13 cellular contexts compared by ENCODE assay signal in genomic region chr5:140881889-140882590, GRCh38. TPM values are rescaled to one million over a fixed set of nuclear protein-coding genes. Genes with fewer than 3 reads are reported as not detected.
DNase-seq lines count a peak whose midpoint lies in the region; ATAC-seq and TF ChIP-seq lines count a peak whose summit lies in the region.
"Had no signal": no experiment of that assay in that cellular context is flagged by ENCODE, and none has a peak within 500 bp of the region (broad histone marks: within the 10 kb centered on the region; RNA-seq: fewer than 3 reads in every experiment).

TSS of gene PCDHA13 (plus strand) at chr5:140882124. CDS start at chr5:140882269, 145 bp downstream.

- DNase-seq in AG10803 (ENCODE audit: low read depth) (no peak), NCI-H460 (ENCODE audit: extremely low read depth, low read depth) (peak; percentile 24), epithelial cell of proximal tubule (ENCODE audit: low read depth) (no peak), neural progenitor cell (ENCODE audit: low spot score) (peak; percentile 57), LoVo (ENCODE audit: low spot score) (no peak)
- no peak for DNase-seq in activated T-cell treated with anti-CD3 and anti-CD28 coated beads, Interleukin-2, amount 50 U/mL, for 48 hours
- DNase-seq in activated CD4-positive, alpha-beta T cell treated with anti-CD3 and anti-CD28 coated beads, Interleukin-2, amount 50 U/mL, for 48 hours, result no peak
- DNase-seq: activated CD4-positive, alpha-beta T cell treated with anti-CD3 and anti-CD28 coated beads for 36 hours; PC-9 had no signal

- no peak within 1 kb of the TSS for H3K4me3 Mint-ChIP-seq in neural progenitor cell
- H3K4me3 Mint-ChIP-seq: activated CD4-positive, alpha-beta T cell treated with anti-CD3 and anti-CD28 coated beads for 36 hours; natural killer cell treated with Interleukin-12 subunit alpha and Interleukin-12 subunit beta and Interleukin-15 and Interleukin-18, amount 100 ng/mL, for 72 hours had no signal

- H3K27me3 ChIP-seq in neural progenitor cell, result no peaks in the 10 kb centered on the region
- H3K27me3 ChIP-seq: BLaER1 treated with 17β-estradiol and CSF1 and Interleukin-3, amounts not matched to agents 10 nM and 100 nM had no signal

- no peak within 1 kb of the TSS for H3K9ac ChIP-seq in neural progenitor cell
- H3K9ac ChIP-seq: BLaER1 treated with 17β-estradiol and CSF1 and Interleukin-3, amounts not matched to agents 10 nM and 100 nM had no signal

- no peak for TF ChIP-seq POLR2A in GM18505 (IDR thresholded peaks at IDR 0.05; ENCODE audit: borderline replicate concordance, extremely low read depth, insufficient read depth, insufficient read length)

- H3K4me1 Mint-ChIP-seq in neural progenitor cell, result no peaks in the 10 kb centered on the region
- H3K4me1 Mint-ChIP-seq: activated CD4-positive, alpha-beta T cell treated with anti-CD3 and anti-CD28 coated beads for 36 hours had no signal

- no peaks in the 10 kb centered on the region for H4K20me1 ChIP-seq in neural progenitor cell (ENCODE audit: low read depth)
- H4K20me1 ChIP-seq: BLaER1 treated with 17β-estradiol and CSF1 and Interleukin-3, amounts not matched to agents 10 nM and 100 nM had no signal

- H3K36me3 Mint-ChIP-seq in neural progenitor cell, result peaks cover 38% of the 10 kb centered on the region

- H3K4me3 ChIP-seq in AG10803 (ENCODE audit: low read length), result no peak within 1 kb of the TSS
- H3K4me3 ChIP-seq in epithelial cell of proximal tubule (ENCODE audit: low read depth, low read length), result peak within 1 kb of the TSS; percentile 33
- peak within 1 kb of the TSS; percentile 44 for H3K4me3 ChIP-seq in neural progenitor cell
- H3K4me3 ChIP-seq: BLaER1 treated with 17β-estradiol and CSF1 and Interleukin-3, amounts not matched to agents 10 nM and 100 nM; GM12878; PC-9 had no signal

- H2AFZ ChIP-seq in neural progenitor cell (replicated peaks), result no peak within 1 kb of the TSS
- H2AFZ ChIP-seq: PC-9 had no signal

- H3K79me2 ChIP-seq in neural progenitor cell (ENCODE audit: low read depth), result no peaks in the 10 kb centered on the region

- no peaks in the 10 kb centered on the region for H3F3A ChIP-seq in neural progenitor cell (ENCODE audit: low read depth)

- H3K27ac Mint-ChIP-seq in neural progenitor cell, result no peak within 1 kb of the TSS
- H3K27ac Mint-ChIP-seq: activated CD4-positive, alpha-beta T cell treated with anti-CD3 and anti-CD28 coated beads for 36 hours; natural killer cell treated with Interleukin-12 subunit alpha and Interleukin-12 subunit beta and Interleukin-15 and Interleukin-18, amount 100 ng/mL, for 72 hours had no signal

- TF ChIP-seq CTCF in AG10803 (conservative IDR thresholded peaks at IDR 0.05; ENCODE audit: low read length), result 0 out of 2 replicates have a peak, but pooled peaks have one; percentile 9
- peak; percentile 44 for TF ChIP-seq CTCF in epithelial cell of proximal tubule (conservative IDR thresholded peaks at IDR 0.05; ENCODE audit: low read depth, low read length)
- peak; percentile 54 for TF ChIP-seq CTCF in neural progenitor cell (IDR thresholded peaks at IDR 0.05)

- no peaks in the 10 kb centered on the region for H3K27me3 Mint-ChIP-seq in neural progenitor cell (ENCODE audit: insufficient read depth, low read depth)

- no peaks in the 10 kb centered on the region for H3K4me1 ChIP-seq in neural progenitor cell
- H3K4me1 ChIP-seq: BLaER1 treated with 17β-estradiol and CSF1 and Interleukin-3, amounts not matched to agents 10 nM and 100 nM had no signal

- no peak within 1 kb of the TSS for H3K27ac ChIP-seq in neural progenitor cell
- H3K27ac ChIP-seq: BLaER1 treated with 17β-estradiol and CSF1 and Interleukin-3, amounts not matched to agents 10 nM and 100 nM; PC-9 had no signal

- H3K9me3 ChIP-seq in neural progenitor cell (ENCODE audit: low read depth), result no peaks in the 10 kb centered on the region

- H3K4me2 ChIP-seq in neural progenitor cell, result peak within 1 kb of the TSS; percentile 75
- H3K4me2 ChIP-seq: BLaER1 treated with 17β-estradiol and CSF1 and Interleukin-3, amounts not matched to agents 10 nM and 100 nM; PC-9 had no signal

- ATAC-seq in GM18505 (IDR thresholded peaks at IDR 0.05; ENCODE audit: unreplicated experiment), result no peak
- ATAC-seq: activated CD4-positive, alpha-beta T cell treated with anti-CD3 and anti-CD28 coated beads for 36 hours; GM12878; natural killer cell treated with Interleukin-12 subunit alpha and Interleukin-12 subunit beta and Interleukin-15 and Interleukin-18, amount 100 ng/mL, for 72 hours had no signal

- no peaks in the 10 kb centered on the region for H3K36me3 ChIP-seq in neural progenitor cell
- H3K36me3 ChIP-seq: BLaER1 treated with 17β-estradiol and CSF1 and Interleukin-3, amounts not matched to agents 10 nM and 100 nM had no signal

- H3K9me3 Mint-ChIP-seq in neural progenitor cell, result peaks cover 38% of the 10 kb centered on the region

RNA-seq across cellular contexts. Expression of gene PCDHA13, which starts in this region (rescaled TPM):
- total RNA-seq in NCI-H460 (2014; rRNA removed; shearing (Covaris generic)), result 1.2 and 1.3 TPM in 2 replicates
- 0.41 and 1.9 TPM in 2 replicates for polyA plus RNA-seq in NCI-H460 (2014; cell fraction: nucleus; rRNA removed)
- total RNA-seq in epithelial cell of proximal tubule, result not detected in 2 replicates
- 1.9 and 2.3 TPM in 2 replicates for total RNA-seq in neural progenitor cell (ENCODE audit: low replicate concordance)
- total RNA-seq: activated CD4-positive, alpha-beta T cell treated with anti-CD3 and anti-CD28 coated beads for 36 hours; GM12878; natural killer cell treated with Interleukin-12 subunit alpha and Interleukin-12 subunit beta and Interleukin-15 and Interleukin-18, amount 100 ng/mL, for 72 hours; PC-9 had no signal
- polyA plus RNA-seq: GM12878 had no signal

Comparison
In these comparisons a context has a peak if more than half of its experiments do, and no peak if none do; other contexts are left out.
1. DNase-seq: peak in NCI-H460 (single experiment) and neural progenitor cell (single experiment); none in AG10803 (single experiment), epithelial cell of proximal tubule (single experiment), LoVo (single experiment), activated T-cell treated with anti-CD3 and anti-CD28 coated beads, Interleukin-2, amount 50 U/mL, for 48 hours (0 of 2) and activated CD4-positive, alpha-beta T cell treated with anti-CD3 and anti-CD28 coated beads, Interleukin-2, amount 50 U/mL, for 48 hours (0 of 2).
2. Peak in every context shown above with its lines, with median percentiles within 50 percentile points of each other: CTCF ChIP-seq.